8 cellular contexts compared by ENCODE assay signal in the genomic region with DNA sequence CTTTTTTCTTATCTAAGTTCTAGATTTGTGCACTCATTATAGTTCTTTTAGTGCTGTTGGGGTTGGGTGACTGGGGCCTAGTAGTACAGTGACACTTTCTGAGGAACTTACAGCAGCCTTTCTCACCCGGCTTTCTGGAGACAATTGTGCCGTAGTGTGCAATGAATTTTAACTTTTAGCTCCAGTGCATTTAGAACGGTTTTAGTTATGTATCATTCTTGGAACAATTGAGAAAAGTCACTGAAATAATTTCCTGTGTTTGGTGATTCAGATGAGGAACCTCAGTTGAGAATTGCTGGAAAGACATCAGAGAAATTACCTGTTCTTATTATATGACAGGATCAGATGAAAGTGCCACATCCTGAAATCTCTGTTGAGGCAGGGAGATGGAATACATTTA. TPM values are rescaled to one million over a fixed set of nuclear protein-coding genes. Genes with fewer than 3 reads are reported as not detected.
DNase-seq lines count a peak whose midpoint lies in the region; ATAC-seq, FAIRE-seq and TF ChIP-seq lines count a peak whose summit lies in the region.
"Not testable (repeated sequence)": the region's sequence is repeated elsewhere in the genome, so short reads cannot be mapped to it uniquely, and the experiment has no call there.

No MANE protein-coding gene starts in this region.

- H3K36me3 Mint-ChIP-seq in activated B cell treated with CpG ODN at 0.5 μM for 24 hours (ENCODE audit: low read depth), result peaks cover 12% of the 10 kb centered on the region
- H3K36me3 Mint-ChIP-seq in astrocyte (ENCODE audit: low read depth, unreplicated experiment); endodermal cell (ENCODE audit: low read depth): not testable (repeated sequence)

- not testable (repeated sequence) for H2AFZ ChIP-seq in OCI-LY1 (ENCODE audit: low read length); astrocyte (ENCODE audit: low read depth, low read length)

- POLR2A ChIA-PET in activated B cell treated with CpG ODN at 0.5 μM for 24 hours (lab: Charles Lee), result interaction anchor here (0.6 kb wide), 1 partner anchor 85 kb away, joined by 13 read pairs; no protein-coding TSS in a partner anchor

- H3K4me1 Mint-ChIP-seq in activated B cell treated with CpG ODN at 0.5 μM for 24 hours (peaks cover 64% of the 10 kb centered on the region), astrocyte (ENCODE audit: low read depth, unreplicated experiment) (peaks cover 32% of the 10 kb centered on the region), endodermal cell (peaks cover 32% of the 10 kb centered on the region)

- H3K4me3 ChIP-seq in BLaER1, result peak overlapping the region; percentile 91
- peak overlapping the region; percentile 5; the same call in 1 of the 2 replicates for H3K4me3 ChIP-seq in GM12865 (ENCODE audit: low read depth, low read length)
- H3K4me3 ChIP-seq in OCI-LY1 (ENCODE audit: low read depth, low read length, poor library complexity, severe bottlenecking), result peak overlapping the region; percentile 85
- H3K4me3 ChIP-seq in astrocyte (ENCODE audit: insufficient read depth, low read depth, low read length), result not testable (repeated sequence)
- H3K4me3 ChIP-seq in endodermal cell (ENCODE audit: low read length), result peak overlapping the region; percentile 92
- peak overlapping the region; percentile 66 for H3K4me3 ChIP-seq in lower lobe of right lung
- peak overlapping the region in 1 of 3 donors; percentile 27 for H3K4me3 ChIP-seq in skeletal muscle tissue (ENCODE audit: low read length in 3 of 3)

- WGBS in endodermal cell (ENCODE audit: insufficient coverage in 1 of 2, insufficient read length in 1 of 2), 2 experiments, result 73 to 81% methylated on average over 2 to 3 of the region's 3 CpGs

- not testable (repeated sequence) for TF ChIP-seq CTCF in GM12865 (IDR thresholded peaks at IDR 0.05; ENCODE audit: insufficient read depth, low read depth, low read length, missing control alignments); OCI-LY1 (IDR thresholded peaks at IDR 0.05; ENCODE audit: low read length); activated B cell treated with CpG ODN at 0.5 μM for 24 hours (IDR thresholded peaks at IDR 0.05); astrocyte (IDR thresholded peaks at IDR 0.05; ENCODE audit: insufficient read depth, low read depth, low read length); endodermal cell (conservative IDR thresholded peaks at IDR 0.05); lower lobe of right lung (IDR thresholded peaks at IDR 0.05)

- peaks cover 80% of the 10 kb centered on the region for H4K20me1 ChIP-seq in BLaER1
- not testable (repeated sequence) for H4K20me1 ChIP-seq in OCI-LY1 (ENCODE audit: insufficient read depth, low read length); astrocyte (ENCODE audit: insufficient read depth, low read length)

- not testable (repeated sequence) for H3K9me3 Mint-ChIP-seq in activated B cell treated with CpG ODN at 0.5 μM for 24 hours; astrocyte (ENCODE audit: unreplicated experiment); endodermal cell

- DNase-seq in GM12865 (ENCODE audit: low read depth); activated B cell treated with CpG ODN at 0.5 μM for 24 hours; astrocyte (ENCODE audit: low read depth); endodermal cell; lower lobe of right lung: not testable (repeated sequence)

- H3K9ac ChIP-seq in BLaER1 (peak overlapping the region; percentile 99), skeletal muscle tissue (ENCODE audit: low read depth in 1 of 3, low read length in 3 of 3) (peak overlapping the region in 2 of 3 donors; percentile 3 to 53)
- not testable (repeated sequence) for H3K9ac ChIP-seq in OCI-LY1 (ENCODE audit: low read length); astrocyte (ENCODE audit: low read length); endodermal cell (ENCODE audit: extremely low read depth, low read length, poor library complexity, severe bottlenecking)

- CTCF ChIA-PET in activated B cell treated with CpG ODN at 0.5 μM for 24 hours (lab: Charles Lee), result interaction anchor here (1.6 kb wide), 1 partner anchor 277 kb away, joined by 4 read pairs; no protein-coding TSS in a partner anchor

- intact Hi-C loops in activated B cell treated with CpG ODN at 0.5 μM for 24 hours (cut with micrococcal nuclease); lower lobe of right lung (cut with DNase I): not testable (repeated sequence)

- not testable (repeated sequence) for H3K9me3 ChIP-seq in BLaER1; OCI-LY1 (ENCODE audit: low read length); astrocyte (ENCODE audit: insufficient read depth, low read depth, low read length); endodermal cell (ENCODE audit: control insufficient read depth, low read length); lower lobe of right lung; skeletal muscle tissue (ENCODE audit: control insufficient read depth in 3 of 3, low read length in 3 of 3)

- H3K27ac Mint-ChIP-seq in activated B cell treated with CpG ODN at 0.5 μM for 24 hours, endodermal cell: not testable (repeated sequence)
- H3K27ac Mint-ChIP-seq in astrocyte (ENCODE audit: unreplicated experiment), result peak overlapping the region; percentile 21

- not testable (repeated sequence) for H3K27ac ChIP-seq in BLaER1; OCI-LY1 (ENCODE audit: low read depth, low read length, poor library complexity, severe bottlenecking); astrocyte (ENCODE audit: low read depth, low read length); endodermal cell (ENCODE audit: low read depth, low read length); lower lobe of right lung; skeletal muscle tissue (ENCODE audit: low read depth, low read length)

- not testable (repeated sequence) for H3K27me3 ChIP-seq in BLaER1; OCI-LY1 (ENCODE audit: insufficient read depth, low read length); astrocyte (ENCODE audit: insufficient read depth, low read length); endodermal cell (ENCODE audit: control insufficient read depth, insufficient read depth, low read length, poor library complexity, severe bottlenecking); lower lobe of right lung (ENCODE audit: low read depth); skeletal muscle tissue (ENCODE audit: control insufficient read depth in 3 of 3, insufficient read depth in 3 of 3, low read length in 3 of 3)

- not testable (repeated sequence) for FAIRE-seq in astrocyte (lab: Jason Lieb, UNC)

- H3K4me3 Mint-ChIP-seq in activated B cell treated with CpG ODN at 0.5 μM for 24 hours (peak overlapping the region; percentile 48), astrocyte (ENCODE audit: unreplicated experiment) (peak overlapping the region; percentile 75), endodermal cell (peak overlapping the region; percentile 26)

- H3K9me2 ChIP-seq in OCI-LY1 (ENCODE audit: low read depth, low read length), result not testable (repeated sequence)

- not testable (repeated sequence) for H3K36me3 ChIP-seq in BLaER1; OCI-LY1 (ENCODE audit: insufficient read depth, low read length); astrocyte (ENCODE audit: insufficient read depth, low read length); endodermal cell (ENCODE audit: control insufficient read depth, insufficient read depth, low read length); lower lobe of right lung; skeletal muscle tissue (ENCODE audit: control insufficient read depth in 3 of 3, insufficient read depth in 3 of 3, low read length in 3 of 3)

- H3F3A ChIP-seq in OCI-LY1 (ENCODE audit: insufficient read depth, low read length), result not testable (repeated sequence)

- ATAC-seq in activated B cell treated with CpG ODN at 0.5 μM for 24 hours (ENCODE audit: low read depth); lower lobe of right lung: not testable (repeated sequence)

- H3K79me2 ChIP-seq in OCI-LY1 (ENCODE audit: insufficient read depth, low read length), result peaks cover 11% of the 10 kb centered on the region
- H3K79me2 ChIP-seq in astrocyte (ENCODE audit: insufficient read depth, low read length), result not testable (repeated sequence)

- H3K4me2 ChIP-seq in BLaER1 (peak overlapping the region; percentile 91), OCI-LY1 (ENCODE audit: low read length) (peak overlapping the region; percentile 67)
- H3K4me2 ChIP-seq in astrocyte (ENCODE audit: low read length), result not testable (repeated sequence)

- H3K27me3 Mint-ChIP-seq in activated B cell treated with CpG ODN at 0.5 μM for 24 hours; astrocyte (ENCODE audit: low read depth, unreplicated experiment); endodermal cell (ENCODE audit: insufficient read depth): not testable (repeated sequence)

- H3K4me1 ChIP-seq in BLaER1 (peaks cover 58% of the 10 kb centered on the region), OCI-LY1 (ENCODE audit: insufficient read depth, low read length, severe bottlenecking) (peaks cover 35% of the 10 kb centered on the region), lower lobe of right lung (peaks cover 50% of the 10 kb centered on the region), skeletal muscle tissue (ENCODE audit: control insufficient read depth in 3 of 3, insufficient read depth in 3 of 3, low read length in 3 of 3) (peaks cover 8 to 17% (median 17%) of the 10 kb centered on the region in 3 donors)
- not testable (repeated sequence) for H3K4me1 ChIP-seq in astrocyte (ENCODE audit: insufficient read depth, low read length); endodermal cell (ENCODE audit: control insufficient read depth, insufficient read depth, low read length)

RNA-seq across cellular contexts. Expression of a gene that starts 3.2 kb away (rescaled TPM):
- 18.7 and 21.4 TPM in 2 replicates for total RNA-seq in activated B cell treated with CpG ODN at 0.5 μM for 24 hours
- total RNA-seq in astrocyte, result 9.2 and 9.9 TPM in 2 replicates
- 10 to 100 TPM; 15.5 to 20.9 TPM for total RNA-seq in endodermal cell
- 9.6 TPM for polyA plus RNA-seq in endodermal cell (2013, experiment 1 of 2)
- polyA plus RNA-seq in endodermal cell (2013, experiment 2 of 2), result 9.2 TPM
- total RNA-seq in lower lobe of right lung, result 26.6 TPM
- total RNA-seq in skeletal muscle tissue, result 10.4 TPM
